In the genomic region with DNA sequence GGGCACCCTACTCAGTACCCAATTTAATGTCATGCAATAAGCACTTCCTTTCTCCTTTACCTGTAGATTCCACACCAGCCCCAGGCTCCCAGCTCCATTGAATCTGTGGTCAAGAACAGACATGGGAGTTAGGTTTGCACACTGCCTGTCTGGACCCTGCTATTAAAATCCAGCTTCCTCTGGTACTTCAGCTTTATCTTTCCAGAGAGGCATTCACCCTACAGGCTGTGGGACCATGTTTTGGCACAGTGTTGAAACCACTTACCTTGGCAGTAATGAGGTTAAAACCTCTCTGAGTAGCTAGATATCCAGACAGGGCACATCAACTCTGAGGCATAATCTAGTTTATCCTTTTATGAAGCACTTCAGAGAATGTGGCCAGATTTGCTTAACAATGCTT, we compare ENCODE assay signal across 26 cellular contexts.
"Had no signal": no experiment of that assay in that cellular context is flagged by ENCODE, and none has a peak within 500 bp of the region (broad histone marks: within the 10 kb centered on the region; RNA-seq: fewer than 3 reads in every experiment).

No MANE protein-coding gene starts in this region.

- DNase-seq: colonic mucosa; effector CD8-positive, alpha-beta T cell; endodermal cell; gastrocnemius medialis; head of caudate nucleus; hippocampal formation; left cardiac atrium; mesenchymal stem cell; mucosa of descending colon; naive B cell; pancreas; stimulated activated CD4-positive, alpha-beta T cell treated with anti-CD3 and anti-CD28 coated beads, Interleukin-12 subunit alpha, Interleukin-12 subunit beta, amount 100 ng/mL, for 4 hours; stimulated activated CD4-positive, alpha-beta T cell treated with anti-CD3 and anti-CD28 coated beads, Interleukin-1b, Interleukin-23, amount 100 ng/mL, for 48 hours; stimulated activated CD4-positive, alpha-beta T cell treated with anti-CD3 and anti-CD28 coated beads, Interleukin-4, amount 100 ng/mL, for 1 hour; stimulated activated CD8-positive, alpha-beta memory T cell treated with anti-CD3 and anti-CD28 coated beads, Interleukin-4, amount 100 ng/mL, for 48 hours; stimulated activated naive CD4-positive, alpha-beta T cell; stimulated activated naive CD8-positive, alpha-beta T cell treated with anti-CD3 and anti-CD28 coated beads, Interleukin-15, amount 100 ng/mL, for 72 hours; thyroid gland; trophoblast cell had no signal

- H3K4me2 ChIP-seq: smooth muscle cell had no signal

- H3K9me3 ChIP-seq: colonic mucosa, gastrocnemius medialis, mucosa of descending colon, neutrophil, pancreas, thyroid gland, vagina had no signal

- H3K27ac ChIP-seq: colonic mucosa, epithelial cell of prostate, gastrocnemius medialis, neutrophil, pancreas, thyroid gland, vagina had no signal

- ATAC-seq: esophagus mucosa; gastrocnemius medialis; mucosa of descending colon; natural killer cell treated with Interleukin-12 subunit alpha and Interleukin-12 subunit beta and Interleukin-15 and Interleukin-18, amount 100 ng/mL, for 72 hours; pancreas; sciatic nerve; stimulated activated naive CD8-positive, alpha-beta T cell treated with anti-CD3 and anti-CD28 coated beads, Interleukin-15, amount 100 ng/mL, for 72 hours had no signal

- H3K27me3 ChIP-seq: colonic mucosa, gastrocnemius medialis, neutrophil, pancreas, thyroid gland, vagina had no signal

- H3K36me3 ChIP-seq: colonic mucosa, gastrocnemius medialis, neutrophil, pancreas, thyroid gland, vagina had no signal

- H3K4me1 ChIP-seq: colonic mucosa, gastrocnemius medialis, pancreas, thyroid gland, vagina had no signal

- H3K4me3 ChIP-seq: colonic mucosa, gastrocnemius medialis, mucosa of descending colon, pancreas, smooth muscle cell, thyroid gland, vagina had no signal
